In the genomic region with DNA sequence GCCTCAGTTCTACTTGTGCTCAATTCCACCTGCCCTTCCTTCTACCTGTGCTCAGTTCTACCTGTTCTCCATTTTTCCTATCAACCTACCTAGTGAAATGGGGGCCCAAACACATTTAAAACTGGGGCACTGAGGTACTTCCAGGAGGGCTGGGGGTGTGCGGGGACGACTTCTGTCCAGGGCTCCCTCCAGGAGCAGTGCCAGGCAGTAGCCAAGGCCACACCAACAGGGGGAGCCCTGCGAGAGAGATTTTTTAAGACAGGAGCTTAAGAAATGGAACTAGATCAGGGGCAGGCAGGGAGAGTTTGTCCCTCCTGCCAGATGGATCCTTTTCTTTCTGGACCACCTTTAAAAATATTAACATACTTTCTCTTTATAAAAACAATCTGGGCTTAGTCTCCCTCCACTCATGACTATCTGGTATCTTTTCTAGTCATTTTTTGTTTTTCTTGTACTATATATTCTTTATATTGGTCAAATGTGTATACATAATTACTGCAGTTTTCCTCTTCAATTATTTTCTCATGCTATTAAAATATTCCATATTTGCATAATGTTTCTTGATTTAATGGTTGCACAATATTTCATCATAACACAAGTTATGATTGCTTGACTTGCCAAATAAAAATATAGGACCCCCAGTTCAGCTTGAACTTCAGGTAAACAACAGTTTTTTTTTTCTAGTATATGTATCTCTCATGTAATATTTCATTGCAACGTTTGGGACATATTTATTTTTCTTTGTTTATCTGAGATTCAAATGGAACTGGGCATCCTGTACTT, we compare ENCODE assay signal across 8 cellular contexts. TPM values are rescaled to one million over a fixed set of nuclear protein-coding genes. Genes with fewer than 3 reads are reported as not detected.
DNase-seq lines count a peak whose midpoint lies in the region; ATAC-seq and TF ChIP-seq lines count a peak whose summit lies in the region.

No MANE protein-coding gene starts in this region.

- H3K9me3 ChIP-seq in naive thymus-derived CD4-positive, alpha-beta T cell (ENCODE audit: control insufficient read depth in 2 of 3, low read length in 3 of 3) = no peaks in the 10 kb centered on the region

- H3K4me1 Mint-ChIP-seq in naive thymus-derived CD4-positive, alpha-beta T cell = peaks cover 0 to 4% (median 0%) of the 10 kb centered on the region in 7 donors

- intact Hi-C loops in naive thymus-derived CD4-positive, alpha-beta T cell (cut with micrococcal nuclease) = loop anchor here (5.0 to 10.0 kb wide), 2 partner anchors 111 to 609 kb away; no protein-coding TSS in a partner anchor

- peak; percentile 59 for ATAC-seq in naive thymus-derived CD4-positive, alpha-beta T cell
- ATAC-seq in GM21423 (IDR thresholded peaks at IDR 0.05; ENCODE audit: unreplicated experiment) = no peak
- ATAC-seq in GM18861 (IDR thresholded peaks at IDR 0.05; ENCODE audit: unreplicated experiment) = no peak

- in situ Hi-C loops in GM13977 (cut with MboI; ENCODE audit: low pct_unique_long_range_greater_than_20kb, low sequenced_read_pairs, unreplicated experiment) = no loop called here

- H3K36me3 ChIP-seq in naive thymus-derived CD4-positive, alpha-beta T cell (ENCODE audit: control insufficient read depth in 2 of 3, insufficient read depth in 3 of 3, low read length in 3 of 3) = no peaks in the 10 kb centered on the region

- CTCF ChIA-PET in naive thymus-derived CD4-positive, alpha-beta T cell (lab: Charles Lee) = interaction anchor here (0.6 to 1.0 kb wide), 3 partner anchors 95 to 610 kb away, joined by 3 to 4 read pairs (median 3); no protein-coding TSS in a partner anchor

- no peak overlapping the region for H3K27ac ChIP-seq in naive thymus-derived CD4-positive, alpha-beta T cell (ENCODE audit: low read depth, low read length)

- POLR2A ChIA-PET in naive thymus-derived CD4-positive, alpha-beta T cell (lab: Charles Lee) = no interaction called here

- peak; percentile 46 for TF ChIP-seq CTCF in GM13977 (IDR thresholded peaks at IDR 0.05; ENCODE audit: extremely low read depth, insufficient read depth, missing control alignments)

- H3K27me3 Mint-ChIP-seq in naive thymus-derived CD4-positive, alpha-beta T cell = peaks cover 4 to 16% (median 6%) of the 10 kb centered on the region in 5 donors

- peak overlapping the region in 1 of 9 donors; percentile 39 for H3K27ac Mint-ChIP-seq in naive thymus-derived CD4-positive, alpha-beta T cell

- H3K4me3 ChIP-seq in naive thymus-derived CD4-positive, alpha-beta T cell (ENCODE audit: low read length) = no peak overlapping the region

- no peaks in the 10 kb centered on the region for H3K4me1 ChIP-seq in naive thymus-derived CD4-positive, alpha-beta T cell (ENCODE audit: control insufficient read depth in 2 of 2, insufficient read depth in 2 of 2, low read length in 2 of 2)

- no peaks in the 10 kb centered on the region for H3K36me3 Mint-ChIP-seq in naive thymus-derived CD4-positive, alpha-beta T cell

- H3K4me3 Mint-ChIP-seq in naive thymus-derived CD4-positive, alpha-beta T cell = no peak overlapping the region

- no peaks in the 10 kb centered on the region for H3K27me3 ChIP-seq in naive thymus-derived CD4-positive, alpha-beta T cell (ENCODE audit: control insufficient read depth in 2 of 2, insufficient read depth in 2 of 2, low read length in 2 of 2)

- DNase-seq in A172 (ENCODE audit: low spot score) (peak; percentile 15), GM13977 (ENCODE audit: low spot score) (no peak), RPMI7951 (ENCODE audit: low read depth) (peak; percentile 24), dermis blood vessel endothelial cell (peak; percentile 76), NCI-H2029 (lab: John Stamatoyannopoulos, UW) (no peak)
- peak in 6 of 9 donors; percentile 11 to 31 (median 24) for DNase-seq in naive thymus-derived CD4-positive, alpha-beta T cell

- H3K9me3 Mint-ChIP-seq in naive thymus-derived CD4-positive, alpha-beta T cell = no peaks in the 10 kb centered on the region

RNA-seq across cellular contexts. Expression of a gene that starts 47.3 kb away (rescaled TPM):
- 0.05 and 0.29 TPM in 2 replicates for total RNA-seq in A172 (2014; rRNA removed; shearing (Covaris generic))
- total RNA-seq in RPMI7951 (2014; rRNA removed; shearing (Covaris generic)) = under 0.01 TPM in 1 of 2 replicates, not detected in the other
- not detected in 2 replicates for total RNA-seq in dermis blood vessel endothelial cell
- total RNA-seq in naive thymus-derived CD4-positive, alpha-beta T cell = not detected
- not detected for polyA plus RNA-seq in naive thymus-derived CD4-positive, alpha-beta T cell

Comparison
In these comparisons a context has a peak if more than half of its experiments do, and no peak if none do; other contexts are left out.
1. DNase-seq: peak in A172 (single experiment), RPMI7951 (single experiment), dermis blood vessel endothelial cell (single experiment) and naive thymus-derived CD4-positive, alpha-beta T cell (6 of 9); none in GM13977 (single experiment) and NCI-H2029 (single experiment).